8 cellular contexts compared by ENCODE assay signal in the genomic region with DNA sequence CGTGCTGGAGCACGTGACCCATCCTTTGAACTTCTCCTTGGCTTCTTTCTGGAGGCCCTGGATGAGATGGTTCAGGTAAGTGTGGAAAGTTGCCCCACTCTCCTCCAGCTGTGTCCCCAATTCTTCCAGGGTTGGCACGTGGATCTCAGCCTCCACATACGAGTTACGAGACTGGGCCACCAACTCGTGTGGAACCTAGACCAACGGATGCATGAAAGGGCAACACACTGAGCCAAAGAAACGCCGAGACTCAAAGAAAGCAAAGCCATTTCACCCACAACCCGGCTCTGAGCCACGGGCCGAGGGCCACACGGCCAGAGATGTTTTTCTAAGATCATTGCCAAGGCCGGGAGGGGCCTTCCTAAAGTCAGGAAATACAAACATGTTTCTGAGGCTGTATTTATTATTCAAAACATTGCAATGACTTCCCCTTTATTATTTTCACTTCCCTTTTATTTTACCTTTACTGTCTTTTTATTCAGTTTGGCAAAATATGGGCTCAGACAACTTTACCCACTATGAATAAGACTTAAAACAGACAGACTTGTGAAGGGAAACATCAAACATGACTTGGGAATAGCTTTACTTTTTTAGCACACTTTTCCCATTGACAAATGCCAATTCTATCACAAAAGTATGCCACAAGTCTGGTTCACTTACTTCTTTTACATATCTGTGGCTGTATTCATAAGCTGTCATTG.
DNase-seq lines count a peak whose midpoint lies in the region; ATAC-seq and TF ChIP-seq lines count a peak whose summit lies in the region.

No MANE protein-coding gene starts in this region.

- H3K9me3 Mint-ChIP-seq in Calu3 (ENCODE audit: low read depth, unreplicated experiment), result no peaks in the 10 kb centered on the region

- no peak overlapping the region for H3K4me3 ChIP-seq in mucosa of descending colon

- intact Hi-C loops in mucosa of descending colon (cut with DNase I, micrococcal nuclease), result no loop called here
- intact Hi-C loops in Calu3 (cut with micrococcal nuclease; ENCODE audit: unreplicated experiment), result no loop called here

- ATAC-seq in GM21723 (IDR thresholded peaks at IDR 0.05; ENCODE audit: unreplicated experiment), result peak; percentile 52
- ATAC-seq in mucosa of descending colon, result no peak
- ATAC-seq in omental fat pad (ENCODE audit: low FRiP score), result no peak

- H3K9me3 ChIP-seq in mucosa of descending colon, result no peaks in the 10 kb centered on the region

- peaks cover 20% of the 10 kb centered on the region for H3K4me1 ChIP-seq in mucosa of descending colon (ENCODE audit: low read depth)

- H3K36me3 ChIP-seq in mucosa of descending colon (ENCODE audit: low read depth), result no peaks in the 10 kb centered on the region

- H3K27me3 Mint-ChIP-seq in Calu3 (ENCODE audit: unreplicated experiment), result no peaks in the 10 kb centered on the region

- CTCF ChIA-PET in Calu3 (lab: Charles Lee), result no interaction called here

- H3K4me1 Mint-ChIP-seq in Calu3 (ENCODE audit: low read depth, unreplicated experiment), result no peaks in the 10 kb centered on the region

- DNase-seq in CD1c-positive myeloid dendritic cell (ENCODE audit: extremely low spot score) (peak; percentile 59), astrocyte of the hippocampus (ENCODE audit: low read depth, low spot score) (peak; percentile 80), mucosa of descending colon (peak in 2 of 3 donors; percentile 37 to 44), omental fat pad (ENCODE audit: low spot score) (no peak), Calu3 (no peak)
- DNase-seq in stimulated activated CD4-positive, alpha-beta T cell treated with anti-CD3 and anti-CD28 coated beads, Interleukin-2, amount 100 ng/mL, for 24 hours, result no peak
- no peak for DNase-seq in activated effector memory CD4-positive, alpha-beta T cell treated with Interleukin-2 at 50 U/mL for 16 hours

- no peaks in the 10 kb centered on the region for H3K36me3 Mint-ChIP-seq in Calu3 (ENCODE audit: insufficient read depth, unreplicated experiment)

- TF ChIP-seq CTCF in mucosa of descending colon (IDR thresholded peaks at IDR 0.05), result no peak
- TF ChIP-seq CTCF in omental fat pad (IDR thresholded peaks at IDR 0.05), result no peak
- TF ChIP-seq CTCF in Calu3 (IDR thresholded peaks at IDR 0.05; ENCODE audit: unreplicated experiment), result no peak

- no peak overlapping the region for H3K27ac Mint-ChIP-seq in Calu3 (ENCODE audit: unreplicated experiment)

- BruUV-seq in Calu3 (replicated peaks; lab: Mats Ljungman, UMichigan), result no TSS peak

- no peak overlapping the region for H3K4me3 Mint-ChIP-seq in Calu3 (ENCODE audit: low read depth, unreplicated experiment)

Comparison
In these comparisons a context has a peak if more than half of its experiments do, and no peak if none do; other contexts are left out.
1. DNase-seq: peak in CD1c-positive myeloid dendritic cell (single experiment), astrocyte of the hippocampus (single experiment) and mucosa of descending colon (2 of 3); none in stimulated activated CD4-positive, alpha-beta T cell treated with anti-CD3 and anti-CD28 coated beads, Interleukin-2, amount 100 ng/mL, for 24 hours (0 of 2), activated effector memory CD4-positive, alpha-beta T cell treated with Interleukin-2 at 50 U/mL for 16 hours (single experiment), omental fat pad (single experiment) and Calu3 (single experiment).